ENCODE assay signal across 7 cellular contexts in genomic region chr14:105697955-105698354, GRCh38.
A peak's percentile ranks its signal among the peaks of the same experiment; 100 is the strongest.
DNase-seq lines count a peak whose midpoint lies in the region; ATAC-seq and TF ChIP-seq lines count a peak whose summit lies in the region.
"Not testable (repeated sequence)": the region's sequence is repeated elsewhere in the genome, so short reads cannot be mapped to it uniquely, and the experiment has no call there.

No MANE protein-coding gene starts in this region.

- DNase-seq in GM12865 (ENCODE audit: low read depth) = peak; percentile 76
- DNase-seq in activated CD8-positive, alpha-beta T cell treated with anti-CD3 and anti-CD28 coated beads, Interleukin-2, amount 10 ng/mL, durations not matched to agents 7 days and 5 days; stimulated activated naive B cell treated with anti-CD40 and anti-IgM and Interleukin-4, amounts not matched to agents 10 μg/mL and 1 μg/mL and 100 μg/mL, for 72 hours: not testable (repeated sequence)
- DNase-seq in left lobe of liver (ENCODE audit: low spot score) = peak; percentile 22

- 0 out of 2 replicates have a peak, but pooled peaks have one; percentile 29 for TF ChIP-seq POLR2A in Raji (IDR thresholded peaks at IDR 0.05; ENCODE audit: insufficient read depth, low read depth, low read length)

- POLR2A ChIA-PET in activated CD8-positive, alpha-beta T cell treated with anti-CD3 and anti-CD28 coated beads, Interleukin-2, amount 10 ng/mL, durations not matched to agents 7 days and 5 days (lab: Charles Lee) = not testable (repeated sequence)

- H3K4me1 ChIP-seq in KMS-11 (ENCODE audit: low read depth, poor library complexity, severe bottlenecking) = peaks cover 55% of the 10 kb centered on the region

- not testable (repeated sequence) for H3K36me3 Mint-ChIP-seq in activated CD8-positive, alpha-beta T cell treated with anti-CD3 and anti-CD28 coated beads, Interleukin-2, amount 10 ng/mL, durations not matched to agents 7 days and 5 days (ENCODE audit: low read depth); activated naive CD4-positive, alpha-beta T cell treated with anti-CD3 and anti-CD28 coated beads, Interleukin-2, amount 50 U/mL, for 24 hours
- peaks cover 6 to 20% of the 10 kb centered on the region in 2 donors for H3K36me3 Mint-ChIP-seq in stimulated activated naive B cell treated with anti-CD40 and anti-IgM and Interleukin-4, amounts not matched to agents 10 μg/mL and 1 μg/mL and 100 μg/mL, for 72 hours

- peak overlapping the region; percentile 71 for H3K4me3 ChIP-seq in GM12865 (ENCODE audit: low read depth, low read length)
- H3K4me3 ChIP-seq in KMS-11 (IDR thresholded peaks at IDR 0.05; ENCODE audit: insufficient read depth, low read depth, low read length) = not testable (repeated sequence)

- not testable (repeated sequence) for H3K4me2 ChIP-seq in KMS-11

- H3K27me3 Mint-ChIP-seq in activated CD8-positive, alpha-beta T cell treated with anti-CD3 and anti-CD28 coated beads, Interleukin-2, amount 10 ng/mL, durations not matched to agents 7 days and 5 days (ENCODE audit: low read depth) = peaks cover 12% of the 10 kb centered on the region
- H3K27me3 Mint-ChIP-seq in activated naive CD4-positive, alpha-beta T cell treated with anti-CD3 and anti-CD28 coated beads, Interleukin-2, amount 50 U/mL, for 24 hours; stimulated activated naive B cell treated with anti-CD40 and anti-IgM and Interleukin-4, amounts not matched to agents 10 μg/mL and 1 μg/mL and 100 μg/mL, for 72 hours: not testable (repeated sequence)

- H3K27ac ChIP-seq in KMS-11 = peak overlapping the region; percentile 83

- H3K27me3 ChIP-seq in KMS-11 (ENCODE audit: insufficient read depth, low read depth) = not testable (repeated sequence)

- not testable (repeated sequence) for TF ChIP-seq CTCF in GM12865 (IDR thresholded peaks at IDR 0.05; ENCODE audit: insufficient read depth, low read depth, low read length, missing control alignments); KMS-11 (conservative IDR thresholded peaks at IDR 0.05; ENCODE audit: low read depth, low read length)

- H3K9me3 Mint-ChIP-seq in activated CD8-positive, alpha-beta T cell treated with anti-CD3 and anti-CD28 coated beads, Interleukin-2, amount 10 ng/mL, durations not matched to agents 7 days and 5 days (ENCODE audit: insufficient read depth); activated naive CD4-positive, alpha-beta T cell treated with anti-CD3 and anti-CD28 coated beads, Interleukin-2, amount 50 U/mL, for 24 hours; stimulated activated naive B cell treated with anti-CD40 and anti-IgM and Interleukin-4, amounts not matched to agents 10 μg/mL and 1 μg/mL and 100 μg/mL, for 72 hours: not testable (repeated sequence)

- not testable (repeated sequence) for H3K9ac ChIP-seq in KMS-11

- H2AFZ ChIP-seq in KMS-11 (ENCODE audit: low read depth) = not testable (repeated sequence)

- peaks cover 20% of the 10 kb centered on the region for H3K4me1 Mint-ChIP-seq in activated CD8-positive, alpha-beta T cell treated with anti-CD3 and anti-CD28 coated beads, Interleukin-2, amount 10 ng/mL, durations not matched to agents 7 days and 5 days (ENCODE audit: low read depth)
- H3K4me1 Mint-ChIP-seq in activated naive CD4-positive, alpha-beta T cell treated with anti-CD3 and anti-CD28 coated beads, Interleukin-2, amount 50 U/mL, for 24 hours = not testable (repeated sequence)
- peaks cover 59 to 70% of the 10 kb centered on the region in 2 donors for H3K4me1 Mint-ChIP-seq in stimulated activated naive B cell treated with anti-CD40 and anti-IgM and Interleukin-4, amounts not matched to agents 10 μg/mL and 1 μg/mL and 100 μg/mL, for 72 hours

- not testable (repeated sequence) for ATAC-seq in activated CD8-positive, alpha-beta T cell treated with anti-CD3 and anti-CD28 coated beads, Interleukin-2, amount 10 ng/mL, durations not matched to agents 7 days and 5 days; left lobe of liver; stimulated activated naive B cell treated with anti-CD40 and anti-IgM and Interleukin-4, amounts not matched to agents 10 μg/mL and 1 μg/mL and 100 μg/mL, for 72 hours (replicated peaks)

- H3K4me3 Mint-ChIP-seq in activated CD8-positive, alpha-beta T cell treated with anti-CD3 and anti-CD28 coated beads, Interleukin-2, amount 10 ng/mL, durations not matched to agents 7 days and 5 days; activated naive CD4-positive, alpha-beta T cell treated with anti-CD3 and anti-CD28 coated beads, Interleukin-2, amount 50 U/mL, for 24 hours: not testable (repeated sequence)
- H3K4me3 Mint-ChIP-seq in stimulated activated naive B cell treated with anti-CD40 and anti-IgM and Interleukin-4, amounts not matched to agents 10 μg/mL and 1 μg/mL and 100 μg/mL, for 72 hours = peak overlapping the region; percentile 30 to 60

- peak overlapping the region; percentile 7 for H3K27ac Mint-ChIP-seq in activated CD8-positive, alpha-beta T cell treated with anti-CD3 and anti-CD28 coated beads, Interleukin-2, amount 10 ng/mL, durations not matched to agents 7 days and 5 days
- peak overlapping the region; percentile 5 for H3K27ac Mint-ChIP-seq in activated naive CD4-positive, alpha-beta T cell treated with anti-CD3 and anti-CD28 coated beads, Interleukin-2, amount 50 U/mL, for 24 hours
- peak overlapping the region; percentile 96 for H3K27ac Mint-ChIP-seq in stimulated activated naive B cell treated with anti-CD40 and anti-IgM and Interleukin-4, amounts not matched to agents 10 μg/mL and 1 μg/mL and 100 μg/mL, for 72 hours

- CTCF ChIA-PET in activated CD8-positive, alpha-beta T cell treated with anti-CD3 and anti-CD28 coated beads, Interleukin-2, amount 10 ng/mL, durations not matched to agents 7 days and 5 days (lab: Charles Lee) = not testable (repeated sequence)

- not testable (repeated sequence) for H3K79me2 ChIP-seq in KMS-11 (ENCODE audit: insufficient read depth, low read depth)

- H3K36me3 ChIP-seq in KMS-11 (ENCODE audit: insufficient read depth) = not testable (repeated sequence)

- H4K20me1 ChIP-seq in KMS-11 (ENCODE audit: insufficient read depth) = not testable (repeated sequence)

Comparison
In these comparisons a context has a peak if more than half of its experiments do, and no peak if none do; other contexts are left out.
1. H3K27ac Mint-ChIP-seq: peak in every context shown above with its lines; median percentile 96 in stimulated activated naive B cell treated with anti-CD40 and anti-IgM and Interleukin-4, amounts not matched to agents 10 μg/mL and 1 μg/mL and 100 μg/mL, for 72 hours; 7 in activated CD8-positive, alpha-beta T cell treated with anti-CD3 and anti-CD28 coated beads, Interleukin-2, amount 10 ng/mL, durations not matched to agents 7 days and 5 days; 5 in activated naive CD4-positive, alpha-beta T cell treated with anti-CD3 and anti-CD28 coated beads, Interleukin-2, amount 50 U/mL, for 24 hours.